Comparison of ENCODE assay signal across 11 cellular contexts in genomic region chr6:4804095-4804494, GRCh38. TPM values are rescaled to one million over a fixed set of nuclear protein-coding genes. Genes with fewer than 3 reads are reported as not detected.
DNase-seq lines count a peak whose midpoint lies in the region; ATAC-seq and TF ChIP-seq lines count a peak whose summit lies in the region.
"Had no signal": no experiment of that assay in that cellular context is flagged by ENCODE, and none has a peak within 500 bp of the region (broad histone marks: within the 10 kb centered on the region; RNA-seq: fewer than 3 reads in every experiment).

No MANE protein-coding gene starts in this region.

- DNase-seq in HPDE6-E6E7 (ENCODE audit: extremely low spot score) (peak; percentile 54), astrocyte of the cerebellum (ENCODE audit: low read depth) (peak; percentile 13), kidney tubule cell (ENCODE audit: low spot score) (peak; percentile 39), NCI-H2107 (lab: John Stamatoyannopoulos, UW) (no peak), GM20000 (ENCODE audit: low spot score) (no peak), mesenteric fat pad (ENCODE audit: low spot score) (no peak)
- DNase-seq: activated naive CD4-positive, alpha-beta T cell treated with anti-CD3 and anti-CD28 coated beads, Interleukin-2, amount 10 ng/mL, durations not matched to agents 7 days and 5 days had no signal

- H3K4me1 ChIP-seq in BLaER1 treated with 17β-estradiol and CSF1 and Interleukin-3, amounts not matched to agents 10 nM and 100 nM = peaks cover 39 to 57% (median 52%) of the 10 kb centered on the region in 10 experiments

- TF ChIP-seq CTCF in astrocyte of the cerebellum (IDR thresholded peaks at IDR 0.05; ENCODE audit: low read depth, low read length, missing control alignments) (no peak), GM20000 (IDR thresholded peaks at IDR 0.05; ENCODE audit: extremely low read depth, missing control alignments) (no peak)

- in situ Hi-C loops in astrocyte of the cerebellum (cut with HindIII; ENCODE audit: low sequenced_read_pairs) = no loop called here

- ATAC-seq in HG03135 (IDR thresholded peaks at IDR 0.05; ENCODE audit: unreplicated experiment) = no peak

- H4K20me1 ChIP-seq in BLaER1 treated with 17β-estradiol and CSF1 and Interleukin-3, amounts not matched to agents 10 nM and 100 nM = peaks cover 60 to 93% (median 66%) of the 10 kb centered on the region in 11 experiments

- H3K27me3 ChIP-seq in BLaER1 treated with 17β-estradiol and CSF1 and Interleukin-3, amounts not matched to agents 10 nM and 100 nM = no peaks in the 10 kb centered on the region

- H3K9me3 ChIP-seq in BLaER1 treated with 17β-estradiol and CSF1 and Interleukin-3, amounts not matched to agents 10 nM and 100 nM (replicated peaks in 1 of 11) = peaks cover 21 to 59% (median 52%) of the 10 kb centered on the region in 11 experiments

- H3K4me3 ChIP-seq in BLaER1 treated with 17β-estradiol and CSF1 and Interleukin-3, amounts not matched to agents 10 nM and 100 nM = no peak overlapping the region
- no peak overlapping the region for H3K4me3 ChIP-seq in astrocyte of the cerebellum (ENCODE audit: low read depth, low read length)

- H3K36me3 ChIP-seq in BLaER1 treated with 17β-estradiol and CSF1 and Interleukin-3, amounts not matched to agents 10 nM and 100 nM = peaks cover 3 to 50% (median 43%) of the 10 kb centered on the region in 11 experiments; a peak in 21 of 22 replicates

- no peak overlapping the region for H3K9ac ChIP-seq in BLaER1 treated with 17β-estradiol and CSF1 and Interleukin-3, amounts not matched to agents 10 nM and 100 nM
- H3K9ac ChIP-seq: parathyroid adenoma had no signal

- no peak overlapping the region for H3K27ac ChIP-seq in BLaER1 treated with 17β-estradiol and CSF1 and Interleukin-3, amounts not matched to agents 10 nM and 100 nM
- H3K27ac ChIP-seq: parathyroid adenoma, VCaP had no signal

- peak overlapping the region in 9 of 11 experiments; percentile 4 to 78 (median 36); a peak in 9 of 22 replicates for H3K4me2 ChIP-seq in BLaER1 treated with 17β-estradiol and CSF1 and Interleukin-3, amounts not matched to agents 10 nM and 100 nM

RNA-seq across cellular contexts. Expression of gene CDYL, which starts 27.9 kb away (rescaled TPM):
- total RNA-seq in mesenteric fat pad = 51.9 TPM

Comparison
In these comparisons a context has a peak if more than half of its experiments do, and no peak if none do; other contexts are left out.
1. DNase-seq: peak in HPDE6-E6E7 (single experiment), astrocyte of the cerebellum (single experiment) and kidney tubule cell (single experiment); none in NCI-H2107 (single experiment), GM20000 (single experiment) and mesenteric fat pad (single experiment).